ENCODE assay signal across 12 cellular contexts in genomic region chr5:123119334-123119986, GRCh38. TPM values are rescaled to one million over a fixed set of nuclear protein-coding genes. Genes with fewer than 3 reads are reported as not detected.
A peak's percentile ranks its signal among the peaks of the same experiment; 100 is the strongest.
DNase-seq lines count a peak whose midpoint lies in the region; ATAC-seq and TF ChIP-seq lines count a peak whose summit lies in the region.
"Had no signal": no experiment of that assay in that cellular context is flagged by ENCODE, and none has a peak within 500 bp of the region (broad histone marks: within the 10 kb centered on the region; RNA-seq: fewer than 3 reads in every experiment).

No MANE protein-coding gene starts in this region.

- no peak overlapping the region for H3K14ac ChIP-seq in mesenchymal stem cell (ENCODE audit: low read length in 2 of 2)

- peaks cover 3% of the 10 kb centered on the region for H3K4me1 ChIP-seq in mesenchymal stem cell (ENCODE audit: control insufficient read depth, insufficient read depth, low read depth, low read length)
- H3K4me1 ChIP-seq in suprapubic skin, result peaks cover 11% of the 10 kb centered on the region
- H3K4me1 ChIP-seq in BE2C, result no peaks in the 10 kb centered on the region; the same call in 1 of the 2 replicates

- no peaks in the 10 kb centered on the region for H3K79me1 ChIP-seq in mesenchymal stem cell (replicated peaks; ENCODE audit: low read length, poor library complexity, severe bottlenecking)

- no peak overlapping the region for H3K4ac ChIP-seq in mesenchymal stem cell (ENCODE audit: low read depth in 1 of 2, low read length in 2 of 2)

- no peak for TF ChIP-seq POLR2A in suprapubic skin (IDR thresholded peaks at IDR 0.05)

- no peaks in the 10 kb centered on the region for H3K9me3 Mint-ChIP-seq in Calu3 (ENCODE audit: low read depth, unreplicated experiment)
- H3K9me3 Mint-ChIP-seq: dendritic cell treated with granulocyte-macrophage colony-stimulating factor and Interleukin-4, amounts not matched to agents 40 ng/mL and 50 ng/mL, for 4 days had no signal

- no peak overlapping the region for H3K4me3 Mint-ChIP-seq in Calu3 (ENCODE audit: low read depth, unreplicated experiment)
- H3K4me3 Mint-ChIP-seq: dendritic cell treated with granulocyte-macrophage colony-stimulating factor and Interleukin-4, amounts not matched to agents 40 ng/mL and 50 ng/mL, for 4 days had no signal

- H3K4me3 ChIP-seq in cardiac fibroblast (replicated peaks in 1 of 2; ENCODE audit: low read depth in 2 of 2, low read length in 2 of 2), result peak overlapping the region in 1 of 2 donors; percentile 13
- no peak overlapping the region for H3K4me3 ChIP-seq in mesenchymal stem cell (ENCODE audit: insufficient read depth in 1 of 2, low read depth in 1 of 2, low read length in 2 of 2)
- no peak overlapping the region for H3K4me3 ChIP-seq in suprapubic skin
- no peak overlapping the region for H3K4me3 ChIP-seq in BE2C (ENCODE audit: low read depth, low read length)

- H3K4me1 Mint-ChIP-seq in Calu3 (ENCODE audit: low read depth, unreplicated experiment), result peaks cover 11% of the 10 kb centered on the region

- H2BK15ac ChIP-seq in mesenchymal stem cell (ENCODE audit: low read depth, poor library complexity, severe bottlenecking), result no peak overlapping the region

- H3K9ac ChIP-seq in mesenchymal stem cell (ENCODE audit: low read length), result no peak overlapping the region

- DNase-seq in Calu3 (peak; percentile 66), LoVo (ENCODE audit: low spot score) (peak; percentile 49), cardiac fibroblast (ENCODE audit: low read depth in 2 of 2) (peak; percentile 32 to 67), mesenchymal stem cell (peak; percentile 58), suprapubic skin (ENCODE audit: low spot score in 2 of 2) (no peak), BE2C (no peak)
- DNase-seq: DMS79 had no signal

- H3K18ac ChIP-seq in mesenchymal stem cell (ENCODE audit: low read depth in 1 of 2, low read length in 2 of 2), result peak overlapping the region; percentile 5 to 23

- ATAC-seq in HG03095 (IDR thresholded peaks at IDR 0.05; ENCODE audit: unreplicated experiment), result no peak
- ATAC-seq in GM18861 (IDR thresholded peaks at IDR 0.05; ENCODE audit: unreplicated experiment), result no peak

- H3K9me3 ChIP-seq in mesenchymal stem cell (ENCODE audit: control insufficient read depth, low read length) (no peaks in the 10 kb centered on the region), suprapubic skin (no peaks in the 10 kb centered on the region), BE2C (no peaks in the 10 kb centered on the region)

- H3K36me3 Mint-ChIP-seq in Calu3 (ENCODE audit: insufficient read depth, unreplicated experiment), result no peaks in the 10 kb centered on the region

- no peak overlapping the region for H4K91ac ChIP-seq in mesenchymal stem cell (ENCODE audit: low read length)

- TF ChIP-seq CTCF in Calu3 (IDR thresholded peaks at IDR 0.05; ENCODE audit: unreplicated experiment) (no peak), cardiac fibroblast (IDR thresholded peaks at IDR 0.05; ENCODE audit: low read depth, low read length) (no peak), suprapubic skin (IDR thresholded peaks at IDR 0.05) (no peak), BE2C (IDR thresholded peaks at IDR 0.05; ENCODE audit: low read depth, low read length) (no peak)

- no peak for TF ChIP-seq EP300 in suprapubic skin (IDR thresholded peaks at IDR 0.05)

- H3K23ac ChIP-seq in mesenchymal stem cell (ENCODE audit: low read length in 2 of 2), result no peak overlapping the region

- H3K27me3 Mint-ChIP-seq in Calu3 (ENCODE audit: unreplicated experiment), result no peaks in the 10 kb centered on the region

- H2BK120ac ChIP-seq in mesenchymal stem cell (ENCODE audit: low read depth, low read length), result no peak overlapping the region

- H2AFZ ChIP-seq in mesenchymal stem cell (ENCODE audit: low read depth, low read length), result no peak overlapping the region

- no peak overlapping the region for H4K8ac ChIP-seq in mesenchymal stem cell (ENCODE audit: low read length)

- intact Hi-C loops in Calu3 (cut with micrococcal nuclease; ENCODE audit: unreplicated experiment), result no loop called here

- H2BK5ac ChIP-seq in mesenchymal stem cell (ENCODE audit: low read depth, low read length, poor library complexity, severe bottlenecking), result no peak overlapping the region

- CTCF ChIA-PET in Calu3 (lab: Charles Lee), result interaction anchor here (0.8 kb wide), 2 partner anchors 95 to 250 kb away, joined by 3 to 4 read pairs; no protein-coding TSS in a partner anchor

- WGBS in mesenchymal stem cell, result 6% methylated on average over 6 of the region's 8 CpGs
- WGBS in suprapubic skin, result 54% methylated on average over 8 of the region's 8 CpGs

- H3K36me3 ChIP-seq in mesenchymal stem cell (ENCODE audit: control insufficient read depth in 1 of 2, insufficient read depth in 2 of 2, low read depth in 1 of 2, low read length in 2 of 2) (no peaks in the 10 kb centered on the region), suprapubic skin (no peaks in the 10 kb centered on the region), BE2C (no peaks in the 10 kb centered on the region)

- no peak overlapping the region for H2AK5ac ChIP-seq in mesenchymal stem cell (ENCODE audit: low read length, severe bottlenecking)

- H3K27ac ChIP-seq in mesenchymal stem cell (ENCODE audit: low read length, poor library complexity, severe bottlenecking) (no peak overlapping the region), suprapubic skin (no peak overlapping the region)
- H3K27ac ChIP-seq: HL-60 had no signal

- H2BK12ac ChIP-seq in mesenchymal stem cell (ENCODE audit: low read length in 2 of 2), result no peak overlapping the region

- peaks cover 0 to 33% of the 10 kb centered on the region in 2 experiments for H3K27me3 ChIP-seq in mesenchymal stem cell (ENCODE audit: control insufficient read depth in 1 of 2, insufficient read depth in 1 of 2, low read length in 2 of 2)
- H3K27me3 ChIP-seq in suprapubic skin, result no peaks in the 10 kb centered on the region
- peaks cover 47% of the 10 kb centered on the region for H3K27me3 ChIP-seq in BE2C

- no TSS peak for BruUV-seq in Calu3 (replicated peaks; lab: Mats Ljungman, UMichigan)

- H3K4me2 ChIP-seq in mesenchymal stem cell (ENCODE audit: low read length, poor library complexity, severe bottlenecking), result peak overlapping the region; percentile 9

- no peak overlapping the region for H3K27ac Mint-ChIP-seq in Calu3 (ENCODE audit: unreplicated experiment)
- H3K27ac Mint-ChIP-seq: dendritic cell treated with granulocyte-macrophage colony-stimulating factor and Interleukin-4, amounts not matched to agents 40 ng/mL and 50 ng/mL, for 4 days had no signal

RNA-seq across cellular contexts. Expression of gene PRDM6, which starts 30.4 kb away (rescaled TPM):
- total RNA-seq in Calu3 (2022), result 0.17 and 1.6 TPM in 2 replicates
- 0.21 TPM for polyA plus RNA-seq in mesenchymal stem cell (2013, experiment 1 of 2)
- polyA plus RNA-seq in mesenchymal stem cell (2013, experiment 2 of 2), result 0.15 TPM
- total RNA-seq in suprapubic skin, result under 1 TPM; 0.08 to 0.64 (median 0.33) TPM
- polyA plus RNA-seq in BE2C (2012; ENCODE audit: insufficient read depth, insufficient read length, low read depth), result not detected
- total RNA-seq: RPMI7951 had no signal

Comparison
In these comparisons a context has a peak if more than half of its experiments do, and no peak if none do; other contexts are left out.
1. DNase-seq: peak in Calu3 (single experiment), LoVo (single experiment), cardiac fibroblast (2 of 2) and mesenchymal stem cell (single experiment); none in suprapubic skin (0 of 2) and BE2C (single experiment).